Comparison of ENCODE assay signal across 10 cellular contexts in the genomic region with DNA sequence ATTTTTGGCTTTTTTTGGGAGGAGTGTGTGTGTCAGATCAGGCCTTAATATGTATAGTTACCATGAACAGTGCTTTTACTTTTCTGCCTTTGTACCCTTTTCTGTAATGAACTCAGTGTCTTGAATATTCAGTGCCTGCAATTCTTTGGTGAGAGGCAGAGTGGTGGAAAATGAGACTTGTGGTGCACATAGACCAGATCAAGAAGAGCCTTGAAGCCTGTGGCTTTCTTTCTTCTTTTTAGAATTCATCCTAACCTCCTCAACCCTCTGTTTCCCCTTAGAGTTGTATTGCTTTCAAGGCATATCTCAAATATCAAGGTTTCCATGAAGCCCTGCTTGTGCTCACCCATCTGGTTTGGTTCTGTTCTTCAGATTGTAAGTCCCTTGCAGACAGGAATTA. TPM values are rescaled to one million over a fixed set of nuclear protein-coding genes. Genes with fewer than 3 reads are reported as not detected.
DNase-seq lines count a peak whose midpoint lies in the region; ATAC-seq and TF ChIP-seq lines count a peak whose summit lies in the region.
"Had no signal": no experiment of that assay in that cellular context is flagged by ENCODE, and none has a peak within 500 bp of the region (broad histone marks: within the 10 kb centered on the region; RNA-seq: fewer than 3 reads in every experiment).

No MANE protein-coding gene starts in this region.

- H3K4me1 ChIP-seq in BLaER1, result peaks cover 50% of the 10 kb centered on the region

- peak overlapping the region; percentile 52 to 96 (median 88) for H3K4me3 Mint-ChIP-seq in IgD-negative memory B cell
- peak overlapping the region; percentile 98 for H3K4me3 Mint-ChIP-seq in MCF 10A (ENCODE audit: unreplicated experiment)
- peak overlapping the region; percentile 83 to 98 (median 90) for H3K4me3 Mint-ChIP-seq in naive thymus-derived CD8-positive, alpha-beta T cell

- CTCF ChIA-PET in MCF 10A (lab: Yijun Ruan, JAX) (no interaction called here), GM10248 (lab: Yijun Ruan, JAX) (no interaction called here)

- peaks cover 44 to 47% (median 46%) of the 10 kb centered on the region in 3 donors for H3K4me1 Mint-ChIP-seq in IgD-negative memory B cell
- peaks cover 37% of the 10 kb centered on the region for H3K4me1 Mint-ChIP-seq in MCF 10A (ENCODE audit: insufficient read depth, unreplicated experiment)
- peaks cover 31 to 65% (median 62%) of the 10 kb centered on the region in 4 donors for H3K4me1 Mint-ChIP-seq in naive thymus-derived CD8-positive, alpha-beta T cell

- TF ChIP-seq CTCF in MCF 10A (IDR thresholded peaks at IDR 0.05; ENCODE audit: unreplicated experiment), result no peak
- TF ChIP-seq CTCF in GM10248 (IDR thresholded peaks at IDR 0.05; ENCODE audit: control extremely low read depth, extremely low read depth, low read depth, missing control alignments), result no peak

- peak overlapping the region; percentile 94 for H3K4me2 ChIP-seq in BLaER1

- no peak for DNase-seq in MCF 10A (ENCODE audit: unreplicated experiment)
- DNase-seq in naive thymus-derived CD8-positive, alpha-beta T cell, result peak in 6 of 10 donors; percentile 7 to 73 (median 43)
- DNase-seq in iPS-NIHi11 (ENCODE audit: low spot score), result no peak
- no peak for DNase-seq in SIG-M5 treated with dmso at 0.1 percent for 504 hours (lab: John Stamatoyannopoulos, UW; ENCODE audit: unreplicated experiment)
- DNase-seq in GM10248 (ENCODE audit: extremely low spot score), result no peak
- DNase-seq: activated CD8-positive, alpha-beta memory T cell treated with anti-CD3 and anti-CD28 coated beads, Interleukin-2, amount 50 U/mL, for 48 hours; NCI-H2029 treated with DMSO at 0.1 percent for 48 hours had no signal

- no peaks in the 10 kb centered on the region for H3K27me3 ChIP-seq in BLaER1

- H3K9me3 Mint-ChIP-seq in IgD-negative memory B cell (no peaks in the 10 kb centered on the region), MCF 10A (ENCODE audit: unreplicated experiment) (no peaks in the 10 kb centered on the region)
- H3K9me3 Mint-ChIP-seq in naive thymus-derived CD8-positive, alpha-beta T cell, result no peaks in the 10 kb centered on the region

- BruUV-seq in MCF 10A (replicated peaks; lab: Mats Ljungman, UMichigan), result no TSS peak

- H3K27ac Mint-ChIP-seq in IgD-negative memory B cell (peak overlapping the region; percentile 2 to 43 (median 20)), MCF 10A (ENCODE audit: low read depth, unreplicated experiment) (peak overlapping the region; percentile 98)
- peak overlapping the region in 9 of 10 donors; percentile 48 to 98 (median 84) for H3K27ac Mint-ChIP-seq in naive thymus-derived CD8-positive, alpha-beta T cell

- H3K4me3 ChIP-seq in BLaER1, result peak overlapping the region; percentile 97

- peaks cover 69% of the 10 kb centered on the region for H4K20me1 ChIP-seq in BLaER1

- H3K9me3 ChIP-seq in BLaER1, result no peaks in the 10 kb centered on the region

- POLR2A ChIA-PET in MCF 10A (lab: Yijun Ruan, JAX), result interaction anchor here (0.6 kb wide), 1 partner anchor 1786 kb away, joined by 3 read pairs; no protein-coding TSS in a partner anchor
- POLR2A ChIA-PET in naive thymus-derived CD8-positive, alpha-beta T cell (lab: Charles Lee), result no interaction called here
- POLR2A ChIA-PET in GM10248 (lab: Yijun Ruan, JAX), result no interaction called here

- intact Hi-C loops in MCF 10A (cut with micrococcal nuclease), result no loop called here

- H3K9ac ChIP-seq in BLaER1, result peak overlapping the region; percentile 99

- H3K36me3 Mint-ChIP-seq in IgD-negative memory B cell (peaks cover 2% of the 10 kb centered on the region), MCF 10A (ENCODE audit: insufficient read depth, unreplicated experiment) (peaks cover 24% of the 10 kb centered on the region)
- peaks cover 0 to 25% (median 10%) of the 10 kb centered on the region in 3 donors for H3K36me3 Mint-ChIP-seq in naive thymus-derived CD8-positive, alpha-beta T cell

- peaks cover 5% of the 10 kb centered on the region; the same call in 1 of the 2 replicates for H3K36me3 ChIP-seq in BLaER1

- no peak overlapping the region for H3K27ac ChIP-seq in BLaER1

- peak; percentile 27 to 29 for ATAC-seq in naive thymus-derived CD8-positive, alpha-beta T cell
- ATAC-seq in HG03196 (IDR thresholded peaks at IDR 0.05; ENCODE audit: unreplicated experiment), result no peak

- H3K27me3 Mint-ChIP-seq in IgD-negative memory B cell (no peaks in the 10 kb centered on the region), MCF 10A (ENCODE audit: insufficient read depth, unreplicated experiment) (no peaks in the 10 kb centered on the region)
- H3K27me3 Mint-ChIP-seq in naive thymus-derived CD8-positive, alpha-beta T cell, result no peaks in the 10 kb centered on the region

RNA-seq across cellular contexts. Expression of gene YLPM1, which starts 2.6 kb away (rescaled TPM):
- polyA plus RNA-seq in IgD-negative memory B cell, result 15.6 TPM
- total RNA-seq in MCF 10A (2022), result 40.5 and 43.9 TPM in 2 replicates
- 100 to 1,000 TPM; 103 to 113 TPM for total RNA-seq in naive thymus-derived CD8-positive, alpha-beta T cell
- polyA plus RNA-seq in naive thymus-derived CD8-positive, alpha-beta T cell, result 10 to 100 TPM in 2 of 3 donors, 1 to 10 TPM in 1; 6.5 to 23.0 (median 14.0) TPM

RNA-seq across cellular contexts. Expression of gene FCF1, which starts 52.8 kb away (rescaled TPM):
- 26.6 TPM for polyA plus RNA-seq in IgD-negative memory B cell
- total RNA-seq in MCF 10A (2022), result 61.5 and 62.3 TPM in 2 replicates
- total RNA-seq in naive thymus-derived CD8-positive, alpha-beta T cell, result 10 to 100 TPM; 65.8 to 66.8 TPM
- polyA plus RNA-seq in naive thymus-derived CD8-positive, alpha-beta T cell, result 10 to 100 TPM; 31.7 to 37.1 (median 34.7) TPM

RNA-seq across cellular contexts. Expression of gene AREL1, which starts 52.8 kb away (rescaled TPM):
- polyA plus RNA-seq in IgD-negative memory B cell, result 15.6 TPM
- 27.7 and 29.8 TPM in 2 replicates for total RNA-seq in MCF 10A (2022)
- 10 to 100 TPM; 49.7 to 52.9 TPM for total RNA-seq in naive thymus-derived CD8-positive, alpha-beta T cell
- 10 to 100 TPM; 17.3 to 20.6 (median 19.3) TPM for polyA plus RNA-seq in naive thymus-derived CD8-positive, alpha-beta T cell

Comparison
In these comparisons a context has a peak if more than half of its experiments do, and no peak if none do; other contexts are left out.
1. H3K27ac Mint-ChIP-seq: peak in every context shown above with its lines; median percentile 98 in MCF 10A; 84 in naive thymus-derived CD8-positive, alpha-beta T cell; 20 in IgD-negative memory B cell.
2. DNase-seq: peak in naive thymus-derived CD8-positive, alpha-beta T cell (6 of 10); none in MCF 10A (single experiment), iPS-NIHi11 (single experiment), SIG-M5 treated with dmso at 0.1 percent for 504 hours (single experiment) and GM10248 (single experiment).
3. Peak in every context shown above with its lines, with median percentiles within 50 percentile points of each other: H3K4me3 Mint-ChIP-seq.